1 cellular context compared by ENCODE assay signal in genomic region chr1:228918335-228918734, GRCh38.
TF ChIP-seq lines count a peak whose summit lies in the region.

No MANE protein-coding gene starts in this region.

TF ChIP-seq in HepG2, 621 proteins besides CTCF, POLR2A, EP300 and RAD21 (continued from another document and continues in another):
- TF ChIP-seq, protein P1, sequence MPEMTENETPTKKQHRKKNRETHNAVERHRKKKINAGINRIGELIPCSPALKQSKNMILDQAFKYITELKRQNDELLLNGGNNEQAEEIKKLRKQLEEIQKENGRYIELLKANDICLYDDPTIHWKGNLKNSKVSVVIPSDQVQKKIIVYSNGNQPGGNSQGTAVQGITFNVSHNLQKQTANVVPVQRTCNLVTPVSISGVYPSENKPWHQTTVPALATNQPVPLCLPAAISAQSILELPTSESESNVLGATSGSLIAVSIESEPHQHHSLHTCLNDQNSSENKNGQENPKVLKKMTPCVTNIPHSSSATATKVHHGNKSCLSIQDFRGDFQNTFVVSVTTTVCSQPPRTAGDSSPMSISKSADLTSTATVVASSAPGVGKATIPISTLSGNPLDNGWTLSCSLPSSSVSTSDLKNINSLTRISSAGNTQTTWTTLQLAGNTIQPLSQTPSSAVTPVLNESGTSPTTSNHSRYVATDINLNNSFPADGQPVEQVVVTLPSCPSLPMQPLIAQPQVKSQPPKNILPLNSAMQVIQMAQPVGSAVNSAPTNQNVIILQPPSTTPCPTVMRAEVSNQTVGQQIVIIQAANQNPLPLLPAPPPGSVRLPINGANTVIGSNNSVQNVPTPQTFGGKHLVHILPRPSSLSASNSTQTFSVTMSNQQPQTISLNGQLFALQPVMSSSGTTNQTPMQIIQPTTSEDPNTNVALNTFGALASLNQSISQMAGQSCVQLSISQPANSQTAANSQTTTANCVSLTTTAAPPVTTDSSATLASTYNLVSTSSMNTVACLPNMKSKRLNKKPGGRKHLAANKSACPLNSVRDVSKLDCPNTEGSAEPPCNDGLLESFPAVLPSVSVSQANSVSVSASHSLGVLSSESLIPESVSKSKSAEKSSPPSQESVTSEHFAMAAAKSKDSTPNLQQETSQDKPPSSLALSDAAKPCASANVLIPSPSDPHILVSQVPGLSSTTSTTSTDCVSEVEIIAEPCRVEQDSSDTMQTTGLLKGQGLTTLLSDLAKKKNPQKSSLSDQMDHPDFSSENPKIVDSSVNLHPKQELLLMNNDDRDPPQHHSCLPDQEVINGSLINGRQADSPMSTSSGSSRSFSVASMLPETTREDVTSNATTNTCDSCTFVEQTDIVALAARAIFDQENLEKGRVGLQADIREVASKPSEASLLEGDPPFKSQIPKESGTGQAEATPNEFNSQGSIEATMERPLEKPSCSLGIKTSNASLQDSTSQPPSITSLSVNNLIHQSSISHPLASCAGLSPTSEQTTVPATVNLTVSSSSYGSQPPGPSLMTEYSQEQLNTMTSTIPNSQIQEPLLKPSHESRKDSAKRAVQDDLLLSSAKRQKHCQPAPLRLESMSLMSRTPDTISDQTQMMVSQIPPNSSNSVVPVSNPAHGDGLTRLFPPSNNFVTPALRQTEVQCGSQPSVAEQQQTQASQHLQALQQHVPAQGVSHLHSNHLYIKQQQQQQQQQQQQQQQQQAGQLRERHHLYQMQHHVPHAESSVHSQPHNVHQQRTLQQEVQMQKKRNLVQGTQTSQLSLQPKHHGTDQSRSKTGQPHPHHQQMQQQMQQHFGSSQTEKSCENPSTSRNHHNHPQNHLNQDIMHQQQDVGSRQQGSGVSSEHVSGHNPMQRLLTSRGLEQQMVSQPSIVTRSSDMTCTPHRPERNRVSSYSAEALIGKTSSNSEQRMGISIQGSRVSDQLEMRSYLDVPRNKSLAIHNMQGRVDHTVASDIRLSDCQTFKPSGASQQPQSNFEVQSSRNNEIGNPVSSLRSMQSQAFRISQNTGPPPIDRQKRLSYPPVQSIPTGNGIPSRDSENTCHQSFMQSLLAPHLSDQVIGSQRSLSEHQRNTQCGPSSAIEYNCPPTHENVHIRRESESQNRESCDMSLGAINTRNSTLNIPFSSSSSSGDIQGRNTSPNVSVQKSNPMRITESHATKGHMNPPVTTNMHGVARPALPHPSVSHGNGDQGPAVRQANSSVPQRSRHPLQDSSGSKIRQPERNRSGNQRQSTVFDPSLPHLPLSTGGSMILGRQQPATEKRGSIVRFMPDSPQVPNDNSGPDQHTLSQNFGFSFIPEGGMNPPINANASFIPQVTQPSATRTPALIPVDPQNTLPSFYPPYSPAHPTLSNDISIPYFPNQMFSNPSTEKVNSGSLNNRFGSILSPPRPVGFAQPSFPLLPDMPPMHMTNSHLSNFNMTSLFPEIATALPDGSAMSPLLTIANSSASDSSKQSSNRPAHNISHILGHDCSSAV (CRISPR knock-in tag; IDR thresholded peaks at IDR 0.05; ENCODE audit: borderline replicate concordance), result no peak
- TF ChIP-seq, protein P2, sequence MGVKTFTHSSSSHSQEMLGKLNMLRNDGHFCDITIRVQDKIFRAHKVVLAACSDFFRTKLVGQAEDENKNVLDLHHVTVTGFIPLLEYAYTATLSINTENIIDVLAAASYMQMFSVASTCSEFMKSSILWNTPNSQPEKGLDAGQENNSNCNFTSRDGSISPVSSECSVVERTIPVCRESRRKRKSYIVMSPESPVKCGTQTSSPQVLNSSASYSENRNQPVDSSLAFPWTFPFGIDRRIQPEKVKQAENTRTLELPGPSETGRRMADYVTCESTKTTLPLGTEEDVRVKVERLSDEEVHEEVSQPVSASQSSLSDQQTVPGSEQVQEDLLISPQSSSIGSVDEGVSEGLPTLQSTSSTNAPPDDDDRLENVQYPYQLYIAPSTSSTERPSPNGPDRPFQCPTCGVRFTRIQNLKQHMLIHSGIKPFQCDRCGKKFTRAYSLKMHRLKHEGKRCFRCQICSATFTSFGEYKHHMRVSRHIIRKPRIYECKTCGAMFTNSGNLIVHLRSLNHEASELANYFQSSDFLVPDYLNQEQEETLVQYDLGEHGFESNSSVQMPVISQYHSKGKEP (CRISPR knock-in tag; IDR thresholded peaks at IDR 0.05), result no peak
- TF ChIP-seq ZNF891 (CRISPR knock-in tag; IDR thresholded peaks at IDR 0.05), result peak; percentile 48; the same call in 1 of the 2 replicates
- TF ChIP-seq, protein P3, sequence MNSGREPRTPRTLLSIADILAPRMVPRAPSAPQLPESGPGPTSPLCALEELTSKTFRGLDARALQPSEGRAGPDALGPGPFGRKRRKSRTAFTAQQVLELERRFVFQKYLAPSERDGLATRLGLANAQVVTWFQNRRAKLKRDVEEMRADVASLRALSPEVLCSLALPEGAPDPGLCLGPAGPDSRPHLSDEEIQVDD (CRISPR knock-in tag; IDR thresholded peaks at IDR 0.05; ENCODE audit: borderline replicate concordance), result no peak
- TF ChIP-seq ZNF83 (CRISPR knock-in tag; IDR thresholded peaks at IDR 0.05; ENCODE audit: borderline replicate concordance), result no peak
- no peak for TF ChIP-seq SP4 (CRISPR knock-in tag; IDR thresholded peaks at IDR 0.05)
- no peak for TF ChIP-seq ZNF550 (CRISPR knock-in tag; IDR thresholded peaks at IDR 0.05; ENCODE audit: borderline replicate concordance)
- TF ChIP-seq HMGXB3 (CRISPR knock-in tag; IDR thresholded peaks at IDR 0.05; ENCODE audit: borderline replicate concordance), result no peak
- TF ChIP-seq GMEB1 (CRISPR knock-in tag; IDR thresholded peaks at IDR 0.05; ENCODE audit: borderline replicate concordance), result no peak
- no peak for TF ChIP-seq ZNF709 (CRISPR knock-in tag; IDR thresholded peaks at IDR 0.05)
- TF ChIP-seq SMC3 (IDR thresholded peaks at IDR 0.05; ENCODE audit: low read length), result peak; percentile 21; the same call in 1 of the 2 replicates
- TF ChIP-seq HCFC1 (IDR thresholded peaks at IDR 0.05; ENCODE audit: low read depth, low read length), result no peak
- no peak for TF ChIP-seq HNRNPLL (IDR thresholded peaks at IDR 0.05; ENCODE audit: low read depth, low read length, poor library complexity, severe bottlenecking)
- TF ChIP-seq ATF1 (CRISPR knock-in tag; IDR thresholded peaks at IDR 0.05), result no peak
- no peak; the same call in 1 of the 2 replicates for TF ChIP-seq FOXO1 (CRISPR knock-in tag; IDR thresholded peaks at IDR 0.05)
- no peak for TF ChIP-seq TP53 (CRISPR knock-in tag; conservative IDR thresholded peaks at IDR 0.05)
- TF ChIP-seq, protein P4, sequence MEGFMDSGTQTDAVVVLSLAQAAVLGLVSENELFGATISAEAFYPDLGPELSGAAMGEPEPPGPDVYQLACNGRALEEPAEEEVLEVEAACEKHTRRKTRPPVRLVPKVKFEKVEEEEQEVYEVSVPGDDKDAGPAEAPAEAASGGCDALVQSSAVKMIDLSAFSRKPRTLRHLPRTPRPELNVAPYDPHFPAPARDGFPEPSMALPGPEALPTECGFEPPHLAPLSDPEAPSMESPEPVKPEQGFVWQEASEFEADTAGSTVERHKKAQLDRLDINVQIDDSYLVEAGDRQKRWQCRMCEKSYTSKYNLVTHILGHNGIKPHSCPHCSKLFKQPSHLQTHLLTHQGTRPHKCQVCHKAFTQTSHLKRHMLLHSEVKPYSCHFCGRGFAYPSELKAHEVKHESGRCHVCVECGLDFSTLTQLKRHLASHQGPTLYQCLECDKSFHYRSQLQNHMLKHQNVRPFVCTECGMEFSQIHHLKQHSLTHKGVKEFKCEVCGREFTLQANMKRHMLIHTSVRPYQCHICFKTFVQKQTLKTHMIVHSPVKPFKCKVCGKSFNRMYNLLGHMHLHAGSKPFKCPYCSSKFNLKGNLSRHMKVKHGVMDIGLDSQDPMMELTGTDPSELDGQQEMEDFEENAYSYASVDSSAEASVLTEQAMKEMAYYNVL (CRISPR knock-in tag; IDR thresholded peaks at IDR 0.05; ENCODE audit: borderline replicate concordance), result peak; percentile 53; the same call in 1 of the 2 replicates
- no peak for TF ChIP-seq FUBP1 (CRISPR knock-in tag; IDR thresholded peaks at IDR 0.05; ENCODE audit: borderline replicate concordance)
- TF ChIP-seq PAX8 (CRISPR knock-in tag; IDR thresholded peaks at IDR 0.05; ENCODE audit: borderline replicate concordance), result no peak
- TF ChIP-seq TARDBP (CRISPR knock-in tag; IDR thresholded peaks at IDR 0.05), result peak; percentile 53; the same call in 1 of the 2 replicates
- no peak for TF ChIP-seq ZNF430 (CRISPR knock-in tag; IDR thresholded peaks at IDR 0.05)
- peak; percentile 49; the same call in 1 of the 2 replicates for TF ChIP-seq ETV5 (CRISPR knock-in tag; IDR thresholded peaks at IDR 0.05; ENCODE audit: borderline replicate concordance)
- no peak for TF ChIP-seq ZNF7 (CRISPR knock-in tag; IDR thresholded peaks at IDR 0.05)
- TF ChIP-seq ZMYM3 (CRISPR knock-in tag; IDR thresholded peaks at IDR 0.05), result peak; percentile 11; the same call in 1 of the 2 replicates
- no peak for TF ChIP-seq DR1 (CRISPR knock-in tag; IDR thresholded peaks at IDR 0.05)
- TF ChIP-seq DPF2 (CRISPR knock-in tag; IDR thresholded peaks at IDR 0.05; ENCODE audit: borderline replicate concordance, low read depth), result no peak
- TF ChIP-seq, protein P5, sequence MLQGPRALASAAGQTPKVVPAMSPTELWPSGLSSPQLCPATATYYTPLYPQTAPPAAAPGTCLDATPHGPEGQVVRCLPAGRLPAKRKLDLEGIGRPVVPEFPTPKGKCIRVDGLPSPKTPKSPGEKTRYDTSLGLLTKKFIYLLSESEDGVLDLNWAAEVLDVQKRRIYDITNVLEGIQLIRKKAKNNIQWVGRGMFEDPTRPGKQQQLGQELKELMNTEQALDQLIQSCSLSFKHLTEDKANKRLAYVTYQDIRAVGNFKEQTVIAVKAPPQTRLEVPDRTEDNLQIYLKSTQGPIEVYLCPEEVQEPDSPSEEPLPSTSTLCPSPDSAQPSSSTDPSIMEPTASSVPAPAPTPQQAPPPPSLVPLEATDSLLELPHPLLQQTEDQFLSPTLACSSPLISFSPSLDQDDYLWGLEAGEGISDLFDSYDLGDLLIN (CRISPR knock-in tag; IDR thresholded peaks at IDR 0.05; ENCODE audit: borderline replicate concordance), result no peak
- no peak for TF ChIP-seq SMYD3 (CRISPR knock-in tag; IDR thresholded peaks at IDR 0.05)
- TF ChIP-seq ZNF30 (CRISPR knock-in tag; IDR thresholded peaks at IDR 0.05), result no peak
- peak; percentile 48; the same call in 1 of the 2 replicates for TF ChIP-seq RARA (CRISPR knock-in tag; IDR thresholded peaks at IDR 0.05)
- no peak for TF ChIP-seq ZUFSP (CRISPR knock-in tag; IDR thresholded peaks at IDR 0.05; ENCODE audit: borderline replicate concordance)
- TF ChIP-seq, protein P6, sequence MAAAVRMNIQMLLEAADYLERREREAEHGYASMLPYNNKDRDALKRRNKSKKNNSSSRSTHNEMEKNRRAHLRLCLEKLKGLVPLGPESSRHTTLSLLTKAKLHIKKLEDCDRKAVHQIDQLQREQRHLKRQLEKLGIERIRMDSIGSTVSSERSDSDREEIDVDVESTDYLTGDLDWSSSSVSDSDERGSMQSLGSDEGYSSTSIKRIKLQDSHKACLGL (CRISPR knock-in tag; IDR thresholded peaks at IDR 0.05), result 0 out of 2 replicates have a peak, but pooled peaks have one; percentile 33
